ENCODE assay signal across 8 cellular contexts in genomic region chr14:104816678-104816945, GRCh38. TPM values are rescaled to one million over a fixed set of nuclear protein-coding genes. Genes with fewer than 3 reads are reported as not detected.
DNase-seq lines count a peak whose midpoint lies in the region; TF ChIP-seq lines count a peak whose summit lies in the region.

No MANE protein-coding gene starts in this region.

- in situ Hi-C loops in brain microvascular endothelial cell (cut with HindIII; ENCODE audit: low pct_ligation_motif_present, low sequenced_read_pairs) (no loop called here), GM13977 (cut with MboI; ENCODE audit: low pct_unique_long_range_greater_than_20kb, low sequenced_read_pairs, unreplicated experiment) (no loop called here)

- H3K9me3 Mint-ChIP-seq in HFFc6 (no peaks in the 10 kb centered on the region), mesothelial cell of epicardium (no peaks in the 10 kb centered on the region)

- no peaks in the 10 kb centered on the region for H3K36me3 ChIP-seq in brain microvascular endothelial cell (replicated peaks)

- DNase-seq in HFFc6: no peak
- DNase-seq in brain microvascular endothelial cell: no peak
- no peak for DNase-seq in mesothelial cell of epicardium (ENCODE audit: low spot score in 2 of 2, unreplicated experiment in 2 of 2)
- no peak for DNase-seq in GM13977 (ENCODE audit: low spot score)
- no peak for DNase-seq in foreskin melanocyte
- no peak for DNase-seq in NCI-H2107 (lab: John Stamatoyannopoulos, UW)
- no peak for DNase-seq in stimulated activated CD4-positive, alpha-beta T cell treated with anti-CD3 and anti-CD28 coated beads, Interleukin-4, amount 100 ng/mL, for 1 hour

- H3K4me1 Mint-ChIP-seq in HFFc6 (ENCODE audit: low read depth) (peaks cover 20% of the 10 kb centered on the region), mesothelial cell of epicardium (peaks cover 24% of the 10 kb centered on the region)

- H3K27me3 ChIP-seq in brain microvascular endothelial cell (replicated peaks): no peaks in the 10 kb centered on the region

- H3K27me3 Mint-ChIP-seq in HFFc6 (ENCODE audit: insufficient read depth) (no peaks in the 10 kb centered on the region; the same call in none of the 2 replicates), mesothelial cell of epicardium (ENCODE audit: low read depth) (no peaks in the 10 kb centered on the region)

- H3K4me3 Mint-ChIP-seq in HFFc6: peak overlapping the region; percentile 92
- H3K4me3 Mint-ChIP-seq in mesothelial cell of epicardium: peak overlapping the region; percentile 90

- TF ChIP-seq CTCF in 22Rv1 (IDR thresholded peaks at IDR 0.05) (no peak), HFFc6 (IDR thresholded peaks at IDR 0.05) (no peak), brain microvascular endothelial cell (IDR thresholded peaks at IDR 0.05; ENCODE audit: low read depth, low read length, missing control alignments) (no peak), mesothelial cell of epicardium (IDR thresholded peaks at IDR 0.05; ENCODE audit: unreplicated experiment) (no peak), GM13977 (IDR thresholded peaks at IDR 0.05; ENCODE audit: extremely low read depth, insufficient read depth, missing control alignments) (no peak)

- H3K4me3 ChIP-seq in brain microvascular endothelial cell (ENCODE audit: low read depth, low read length): peak overlapping the region; percentile 78

- H3K36me3 Mint-ChIP-seq in HFFc6 (ENCODE audit: low read depth): no peaks in the 10 kb centered on the region; the same call in 1 of the 2 replicates
- peaks cover 5% of the 10 kb centered on the region for H3K36me3 Mint-ChIP-seq in mesothelial cell of epicardium

- H3K27ac ChIP-seq in 22Rv1: peak overlapping the region; percentile 94
- no peak overlapping the region for H3K27ac ChIP-seq in brain microvascular endothelial cell

- H3K27ac Mint-ChIP-seq in HFFc6 (peak overlapping the region; percentile 92), mesothelial cell of epicardium (peak overlapping the region; percentile 98)

RNA-seq across cellular contexts. Expression of gene ZBTB42, which starts 15.7 kb away (rescaled TPM):
- total RNA-seq in HFFc6 (2021; fragmentation: NEBNext Ultra II Directional; extraction: Animal tissue kit (Norgen Biotek cat#: 25700)): 1 to 10 TPM; 1.3 to 1.8 (median 1.5) TPM
- total RNA-seq in mesothelial cell of epicardium: 5.8 to 6.7 TPM (median 6.2 TPM) in 3 replicates

RNA-seq across cellular contexts. Expression of gene AKT1, which starts 21.1 kb away (rescaled TPM):
- total RNA-seq in HFFc6 (2021; fragmentation: NEBNext Ultra II Directional; extraction: Animal tissue kit (Norgen Biotek cat#: 25700)): 100 to 1,000 TPM; 164 to 191 (median 173) TPM
- 116 to 122 TPM (median 117 TPM) in 3 replicates for total RNA-seq in mesothelial cell of epicardium

RNA-seq across cellular contexts. Expression of gene CEP170B, which starts 48.5 kb away (rescaled TPM):
- 10 to 100 TPM; 29.9 to 34.9 (median 32.0) TPM for total RNA-seq in HFFc6 (2021; fragmentation: NEBNext Ultra II Directional; extraction: Animal tissue kit (Norgen Biotek cat#: 25700))
- 28.3 to 29.2 TPM (median 28.4 TPM) in 3 replicates for total RNA-seq in mesothelial cell of epicardium
